8 cellular contexts compared by ENCODE assay signal in the genomic region with DNA sequence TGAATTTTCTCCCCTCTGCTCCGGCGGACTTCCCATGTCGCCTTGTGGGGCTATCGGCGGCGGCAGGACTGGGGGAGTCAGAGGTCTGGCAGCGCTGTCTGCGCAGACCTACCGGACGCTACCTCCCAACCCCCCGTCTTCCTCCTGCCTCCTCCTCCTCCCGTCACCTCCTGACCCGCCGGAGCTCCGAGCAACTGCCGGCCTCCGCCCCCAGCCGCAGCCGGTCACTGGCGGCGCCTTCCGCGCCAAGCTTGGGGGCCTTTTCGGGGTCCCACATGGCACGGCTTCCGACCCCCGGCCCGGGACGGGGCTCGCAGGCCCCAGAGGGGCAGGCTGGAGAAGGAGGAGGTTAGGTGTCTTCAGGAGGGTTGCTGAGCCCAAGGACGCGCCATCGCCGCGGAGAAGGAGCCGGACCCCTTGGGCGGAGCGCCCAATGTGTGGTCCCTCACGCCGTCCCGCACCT. TPM values are rescaled to one million over a fixed set of nuclear protein-coding genes. Genes with fewer than 3 reads are reported as not detected.
A peak's percentile ranks its signal among the peaks of the same experiment; 100 is the strongest.
DNase-seq lines count a peak whose midpoint lies in the region; ATAC-seq and TF ChIP-seq lines count a peak whose summit lies in the region.
"Not testable (repeated sequence)": the region's sequence is repeated elsewhere in the genome, so short reads cannot be mapped to it uniquely, and the experiment has no call there.

No MANE protein-coding gene starts in this region.

- H3K27ac ChIP-seq in heart right ventricle (peak overlapping the region; percentile 68 to 95 (median 90)), tibial artery (peak overlapping the region; percentile 67 to 80)

- intact Hi-C loops in heart right ventricle (cut with DNase I) = loop anchor here in 2 of 10 donors (5.0 to 10.0 kb wide), 2 partner anchors 100 to 102 kb away; a partner anchor contains a TSS
- intact Hi-C loops in tibial artery (cut with DNase I; ENCODE audit: low total_unique reads) = not testable (repeated sequence)

- WGBS in heart right ventricle, 2 donors = 0% methylated on average over 7 to 13 of the region's 41 CpGs

- not testable (repeated sequence) for DNase-seq in T-helper 17 cell; astrocyte of the spinal cord (ENCODE audit: low read depth, low spot score); heart right ventricle; nephron progenitor cell; tibial artery

- H3K36me3 ChIP-seq in heart right ventricle, tibial artery: not testable (repeated sequence)

- peak overlapping the region; percentile 97 for H3K4me3 Mint-ChIP-seq in T-helper 17 cell
- peak overlapping the region; percentile 99 for H3K4me3 Mint-ChIP-seq in nephron progenitor cell

- not testable (repeated sequence) for H3K27me3 ChIP-seq in heart right ventricle, tibial artery

- H3K36me3 Mint-ChIP-seq in T-helper 17 cell (ENCODE audit: low read depth) = not testable (repeated sequence)
- H3K36me3 Mint-ChIP-seq in nephron progenitor cell (ENCODE audit: low read depth) = peaks cover 25% of the 10 kb centered on the region

- in situ Hi-C loops in astrocyte of the spinal cord (cut with HindIII; ENCODE audit: low sequenced_read_pairs) = not testable (repeated sequence)

- peak; percentile 52 for TF ChIP-seq POLR2A in GM15510 (IDR thresholded peaks at IDR 0.05; ENCODE audit: borderline replicate concordance, extremely low read depth, insufficient read length)

- H3K27ac Mint-ChIP-seq in T-helper 17 cell (peak overlapping the region; percentile 95), nephron progenitor cell (peak overlapping the region; percentile 100)

- H3K4me3 ChIP-seq in astrocyte of the spinal cord (ENCODE audit: low read depth, low read length) (peak overlapping the region; percentile 90), heart right ventricle (peak overlapping the region; percentile 48 to 88 (median 78)), tibial artery (peak overlapping the region; percentile 61 to 76)

- ATAC-seq in GM21825 (IDR thresholded peaks at IDR 0.05; ENCODE audit: unreplicated experiment) (peak; percentile 53), HG03439 (IDR thresholded peaks at IDR 0.05; ENCODE audit: unreplicated experiment) (peak; percentile 52), T-helper 17 cell (peak; percentile 59), heart right ventricle (peak; percentile 83 to 93 (median 90))

- not testable (repeated sequence) for TF ChIP-seq CTCF in astrocyte of the spinal cord (IDR thresholded peaks at IDR 0.05; ENCODE audit: low read depth, low read length); heart right ventricle (IDR thresholded peaks at IDR 0.05); nephron progenitor cell (IDR thresholded peaks at IDR 0.05); tibial artery (IDR thresholded peaks at IDR 0.05)

- not testable (repeated sequence) for H3K9me3 ChIP-seq in T-helper 17 cell (ENCODE audit: control insufficient read depth, low read length, poor library complexity, severe bottlenecking); heart right ventricle; tibial artery

- peaks cover 2 to 29% (median 18%) of the 10 kb centered on the region in 9 donors for H3K4me1 ChIP-seq in heart right ventricle
- H3K4me1 ChIP-seq in tibial artery = peaks cover 0 to 24% (median 8%) of the 10 kb centered on the region in 4 donors

- H3K4me1 Mint-ChIP-seq in T-helper 17 cell (peaks cover 17% of the 10 kb centered on the region), nephron progenitor cell (peaks cover 27% of the 10 kb centered on the region)

- H3K9me3 Mint-ChIP-seq in nephron progenitor cell = not testable (repeated sequence)

- H3K27me3 Mint-ChIP-seq in T-helper 17 cell; nephron progenitor cell (ENCODE audit: low read depth, poor library complexity): not testable (repeated sequence)

RNA-seq across cellular contexts. Expression of a gene that starts 0.3 kb away (rescaled TPM):
- total RNA-seq in T-helper 17 cell = 10 to 100 TPM; 10.5 to 11.5 TPM
- total RNA-seq in heart right ventricle = 10 to 100 TPM in 2 of 10 donors, 1 to 10 TPM in 8; 5.0 to 10.2 (median 8.4) TPM
- 1 to 10 TPM in 1 of 2 donors, under 1 TPM in 1; 0.75 to 2.8 TPM for polyA plus RNA-seq in heart right ventricle

RNA-seq across cellular contexts. Expression of a gene that starts 0.9 kb away (rescaled TPM):
- 10 to 100 TPM; 13.4 to 18.0 TPM for total RNA-seq in T-helper 17 cell
- 10 to 100 TPM; 32.1 to 52.6 (median 45.8) TPM for total RNA-seq in heart right ventricle
- 10 to 100 TPM; 15.4 to 28.2 TPM for polyA plus RNA-seq in heart right ventricle

RNA-seq across cellular contexts. Expression of a gene that starts 40.8 kb away (rescaled TPM):
- total RNA-seq in T-helper 17 cell (1 to 10 TPM; 2.4 to 3.3 TPM), heart right ventricle (10 to 100 TPM in 2 of 10 donors, 1 to 10 TPM in 8; 4.9 to 12.1 (median 7.1) TPM)
- polyA plus RNA-seq in heart right ventricle = 1 to 10 TPM in 1 of 2 donors, under 1 TPM in 1; 0.81 to 4.3 TPM
